ENCODE assay signal across 22 cellular contexts in genomic region chr15:71118881-71119632, GRCh38. TPM values are rescaled to one million over a fixed set of nuclear protein-coding genes. Genes with fewer than 3 reads are reported as not detected.
"Had no signal": no experiment of that assay in that cellular context is flagged by ENCODE, and none has a peak within 500 bp of the region (broad histone marks: within the 10 kb centered on the region; RNA-seq: fewer than 3 reads in every experiment).

No MANE protein-coding gene starts in this region.

- H3K4me3 ChIP-seq: adrenal gland, esophagus squamous epithelium, hepatocyte, lower lobe of right lung, tibial artery had no signal

- ATAC-seq: activated T-cell treated with anti-CD3 and anti-CD28 coated beads, Interleukin-2, amount 50 U/mL, for 72 hours; effector memory CD8-positive, alpha-beta T cell; lower lobe of right lung; naive thymus-derived CD8-positive, alpha-beta T cell had no signal

- H3K27ac Mint-ChIP-seq: activated naive CD4-positive, alpha-beta T cell treated with anti-CD3 and anti-CD28 coated beads, Interleukin-2, amount 50 U/mL, for 24 hours; activated T-cell treated with anti-CD3 and anti-CD28 coated beads, Interleukin-2, amount 50 U/mL, for 72 hours; effector memory CD8-positive, alpha-beta T cell; T-helper 1 cell treated with Interleukin-12 subunit alpha and Interleukin-12 subunit beta and Interleukin-4 antibody, amounts not matched to agents 30 μg/mL and 1 μg/mL, for 36 hours had no signal

- H3K4me1 ChIP-seq: adrenal gland had no signal

- H3K4me3 Mint-ChIP-seq: activated naive CD4-positive, alpha-beta T cell treated with anti-CD3 and anti-CD28 coated beads, Interleukin-2, amount 50 U/mL, for 24 hours; activated T-cell treated with anti-CD3 and anti-CD28 coated beads, Interleukin-2, amount 50 U/mL, for 72 hours; effector memory CD8-positive, alpha-beta T cell; naive thymus-derived CD8-positive, alpha-beta T cell; T-helper 1 cell treated with Interleukin-12 subunit alpha and Interleukin-12 subunit beta and Interleukin-4 antibody, amounts not matched to agents 30 μg/mL and 1 μg/mL, for 36 hours had no signal

- H3K27me3 ChIP-seq: adrenal gland, tibial artery had no signal

- H3K36me3 Mint-ChIP-seq: activated naive CD4-positive, alpha-beta T cell treated with anti-CD3 and anti-CD28 coated beads, Interleukin-2, amount 50 U/mL, for 24 hours; naive thymus-derived CD8-positive, alpha-beta T cell had no signal

- FAIRE-seq: urothelium cell line had no signal

- H3K9me3 Mint-ChIP-seq: activated naive CD4-positive, alpha-beta T cell treated with anti-CD3 and anti-CD28 coated beads, Interleukin-2, amount 50 U/mL, for 24 hours; activated T-cell treated with anti-CD3 and anti-CD28 coated beads, Interleukin-2, amount 50 U/mL, for 72 hours; effector memory CD8-positive, alpha-beta T cell; T-helper 1 cell treated with Interleukin-12 subunit alpha and Interleukin-12 subunit beta and Interleukin-4 antibody, amounts not matched to agents 30 μg/mL and 1 μg/mL, for 36 hours had no signal

- H3K9me3 ChIP-seq: adrenal gland, esophagus squamous epithelium, lower lobe of right lung, tibial artery had no signal

- H3K4me2 ChIP-seq: hepatocyte had no signal

- H3K27ac ChIP-seq: adrenal gland, esophagus squamous epithelium, hepatocyte, lower lobe of right lung had no signal

- H3K36me3 ChIP-seq: adrenal gland, esophagus squamous epithelium, lower lobe of right lung, tibial artery had no signal

- DNase-seq: activated CD4-positive, alpha-beta T cell treated with anti-CD3 and anti-CD28 coated beads, Interleukin-2, amount 50 U/mL, for 4 hours; activated CD4-positive, CD25-positive, alpha-beta regulatory T cell treated with anti-CD3 and anti-CD28 coated beads, Interleukin-2, amount 50 U/mL, for 72 hours; activated gamma-delta T cell; activated T-cell treated with anti-CD3 and anti-CD28 coated beads, Interleukin-2, amount 50 U/mL, for 72 hours; adrenal gland; dermis blood vessel endothelial cell; effector memory CD8-positive, alpha-beta T cell; esophagus squamous epithelium; lower lobe of right lung; naive thymus-derived CD8-positive, alpha-beta T cell; nucleus accumbens; retina; stimulated activated CD4-positive, alpha-beta T cell treated with anti-CD3 and anti-CD28 coated beads, Interleukin-12 subunit alpha, Interleukin-12 subunit beta, amount 100 ng/mL, for 4 hours; stimulated activated CD4-positive, alpha-beta T cell treated with anti-CD3 and anti-CD28 coated beads, Interleukin-1b, Interleukin-23, amount 100 ng/mL, for 48 hours; stimulated activated CD8-positive, alpha-beta memory T cell treated with anti-CD3 and anti-CD28 coated beads, Interleukin-4, amount 100 ng/mL, for 48 hours; stimulated activated naive CD4-positive, alpha-beta T cell treated with Interleukin-2 at 50 U/mL for 16 hours; tibial artery had no signal

RNA-seq across cellular contexts. Expression of gene THSD4, which starts 3.8 kb away (rescaled TPM):
- total RNA-seq: activated CD8-positive, alpha-beta memory T cell treated with anti-CD3 and anti-CD28 coated beads for 36 hours; activated T-cell treated with anti-CD3 and anti-CD28 coated beads, Interleukin-2, amount 50 U/mL, for 72 hours; naive thymus-derived CD8-positive, alpha-beta T cell had no signal
- polyA plus RNA-seq: naive thymus-derived CD8-positive, alpha-beta T cell had no signal
